21 cellular contexts compared by ENCODE assay signal in genomic region chr7:236967-237366, GRCh38. TPM values are rescaled to one million over a fixed set of nuclear protein-coding genes. Genes with fewer than 3 reads are reported as not detected.
DNase-seq lines count a peak whose midpoint lies in the region; ATAC-seq, FAIRE-seq and TF ChIP-seq lines count a peak whose summit lies in the region.
"Had no signal": no experiment of that assay in that cellular context is flagged by ENCODE, and none has a peak within 500 bp of the region (broad histone marks: within the 10 kb centered on the region; RNA-seq: fewer than 3 reads in every experiment).

No MANE protein-coding gene starts in this region.

- CTCF ChIA-PET in AG04450 (lab: Charles Lee), result no interaction called here

- DNase-seq in AG04450 (ENCODE audit: low read depth, low spot score) (no peak), ELF-1 (ENCODE audit: low read depth, low spot score) (peak; percentile 64), small intestine (peak; percentile 6), RKO (ENCODE audit: low spot score) (no peak), neuronal stem cell (ENCODE audit: low spot score) (no peak), mesothelial cell of epicardium (ENCODE audit: low spot score in 2 of 2, unreplicated experiment in 2 of 2) (no peak)
- DNase-seq: Calu3; CD8-positive, alpha-beta T cell; DMS79 treated with DMSO at 0.1 percent for 48 hours; H9; KG1 had no signal

- FAIRE-seq in small intestine (lab: Jason Lieb, UNC), result no peak
- FAIRE-seq: A204.1, G401.6, GM12891, GM18507, H1, HTR-8/SVneo had no signal

- WGBS in small intestine, 3 donors, result 76 to 88% (median 76%) methylated on average over 8 of the region's 8 CpGs
- WGBS in neuronal stem cell (ENCODE audit: extremely low coverage in 2 of 2, insufficient read length in 2 of 2, insufficient replicate concordance in 1 of 2), 2 donors, result no CpG with 5 or more reads among the region's 8 CpGs

- H3K14ac ChIP-seq in neuronal stem cell (ENCODE audit: low read length), result no peak overlapping the region

- no peak overlapping the region for H2BK120ac ChIP-seq in neuronal stem cell (ENCODE audit: low read depth, low read length)

- H3K27me3 ChIP-seq in AG04450 (ENCODE audit: control insufficient read depth, insufficient read depth, low read length) (no peaks in the 10 kb centered on the region), small intestine (ENCODE audit: control insufficient read depth in 2 of 2, insufficient read depth in 2 of 2, low read length in 2 of 2) (no peaks in the 10 kb centered on the region), neuronal stem cell (ENCODE audit: control insufficient read depth in 3 of 3, insufficient read depth in 3 of 3, low read depth in 1 of 3, low read length in 3 of 3) (no peaks in the 10 kb centered on the region)
- H3K27me3 ChIP-seq: BLaER1 had no signal

- no peaks in the 10 kb centered on the region for H3K9me3 Mint-ChIP-seq in mesothelial cell of epicardium
- H3K9me3 Mint-ChIP-seq: CD8-positive, alpha-beta T cell had no signal

- H3K23ac ChIP-seq in neuronal stem cell (ENCODE audit: low read depth, low read length, poor library complexity), result no peak overlapping the region

- H3K9me3 ChIP-seq in AG04450 (ENCODE audit: control insufficient read depth, insufficient read depth, low read length), result peaks cover 8% of the 10 kb centered on the region; the same call in 1 of the 2 replicates
- no peaks in the 10 kb centered on the region for H3K9me3 ChIP-seq in small intestine (ENCODE audit: control insufficient read depth, low read depth)
- H3K9me3 ChIP-seq in neuronal stem cell (replicated peaks in 1 of 2; ENCODE audit: control insufficient read depth in 2 of 2, insufficient read depth in 1 of 2, low read depth in 1 of 2, low read length in 2 of 2), result peaks cover 0 to 6% of the 10 kb centered on the region in 2 donors

- H4K91ac ChIP-seq in neuronal stem cell (ENCODE audit: low read depth, low read length, poor library complexity), result no peak overlapping the region

- H3K36me3 ChIP-seq in small intestine (ENCODE audit: control insufficient read depth in 2 of 2, insufficient read depth in 2 of 2, low read length in 2 of 2) (no peaks in the 10 kb centered on the region), neuronal stem cell (replicated peaks in 1 of 2; ENCODE audit: control insufficient read depth in 2 of 2, insufficient read depth in 2 of 2, low read length in 2 of 2) (no peaks in the 10 kb centered on the region)

- ATAC-seq in GM21619 (IDR thresholded peaks at IDR 0.05; ENCODE audit: unreplicated experiment), result no peak
- ATAC-seq: CD8-positive, alpha-beta T cell had no signal

- H2AK5ac ChIP-seq in neuronal stem cell (ENCODE audit: low read depth, low read length), result no peak overlapping the region

- no peak overlapping the region for H3K9ac ChIP-seq in neuronal stem cell (ENCODE audit: low read depth, low read length, poor library complexity)
- H3K9ac ChIP-seq: BLaER1 had no signal

- H3K27ac Mint-ChIP-seq in mesothelial cell of epicardium, result no peak overlapping the region
- H3K27ac Mint-ChIP-seq: CD8-positive, alpha-beta T cell; H9; IgD-negative memory B cell had no signal

- no peaks in the 10 kb centered on the region for H3K36me3 Mint-ChIP-seq in mesothelial cell of epicardium
- H3K36me3 Mint-ChIP-seq: CD8-positive, alpha-beta T cell; IgD-negative memory B cell had no signal

- H3K4me1 ChIP-seq in small intestine (ENCODE audit: control insufficient read depth in 2 of 2, insufficient read depth in 1 of 2, low read depth in 1 of 2, low read length in 1 of 2) (peaks cover 0 to 3% of the 10 kb centered on the region in 2 donors), neuronal stem cell (ENCODE audit: control insufficient read depth in 2 of 2, insufficient read depth in 1 of 2, low read depth in 1 of 2, low read length in 2 of 2) (peaks cover 0 to 6% of the 10 kb centered on the region in 2 donors)

- no peak for TF ChIP-seq CTCF in AG04450 (IDR thresholded peaks at IDR 0.05; ENCODE audit: low read depth, low read length)
- TF ChIP-seq CTCF in VCaP (conservative IDR thresholded peaks at IDR 0.05), result no peak
- TF ChIP-seq CTCF in mesothelial cell of epicardium (IDR thresholded peaks at IDR 0.05; ENCODE audit: unreplicated experiment), result no peak

- H2BK12ac ChIP-seq in neuronal stem cell (ENCODE audit: low read length), result no peak overlapping the region

- H3K4me3 Mint-ChIP-seq in mesothelial cell of epicardium, result no peak overlapping the region
- H3K4me3 Mint-ChIP-seq: CD8-positive, alpha-beta T cell; H9; IgD-negative memory B cell had no signal

- H4K8ac ChIP-seq in neuronal stem cell (ENCODE audit: low read depth, low read length), result no peak overlapping the region

- no peak overlapping the region for H2AFZ ChIP-seq in neuronal stem cell (ENCODE audit: low read length)

- H3K4me3 ChIP-seq in AG04450 (ENCODE audit: low read depth, low read length) (no peak overlapping the region), small intestine (ENCODE audit: low read depth in 1 of 2, low read length in 2 of 2) (no peak overlapping the region), neuronal stem cell (ENCODE audit: low read length in 2 of 2) (no peak overlapping the region)
- H3K4me3 ChIP-seq: BLaER1 had no signal

- H3K79me1 ChIP-seq in neuronal stem cell (ENCODE audit: low read depth, low read length), result peaks cover 5% of the 10 kb centered on the region

- POLR2A ChIA-PET in AG04450 (lab: Yijun Ruan, JAX), result no interaction called here

- H2BK15ac ChIP-seq in neuronal stem cell (ENCODE audit: low read length), result no peak overlapping the region

- H3K27ac ChIP-seq in AG04450 (ENCODE audit: low read depth, low read length) (peak overlapping the region; percentile 31), VCaP (peak overlapping the region; percentile 96), small intestine (ENCODE audit: low read depth in 1 of 2, low read length in 1 of 2) (no peak overlapping the region), neuronal stem cell (replicated peaks; ENCODE audit: low read length) (no peak overlapping the region)
- H3K27ac ChIP-seq: BLaER1 had no signal

- H3K27me3 Mint-ChIP-seq in mesothelial cell of epicardium (ENCODE audit: low read depth), result peaks cover 2% of the 10 kb centered on the region
- H3K27me3 Mint-ChIP-seq: IgD-negative memory B cell had no signal

- H3K4me1 Mint-ChIP-seq in mesothelial cell of epicardium, result peaks cover 5% of the 10 kb centered on the region
- H3K4me1 Mint-ChIP-seq: H9, IgD-negative memory B cell had no signal

- H2BK5ac ChIP-seq in neuronal stem cell (ENCODE audit: low read length), result no peak overlapping the region

- no peak overlapping the region for H3K18ac ChIP-seq in neuronal stem cell (ENCODE audit: low read length)

- no peak overlapping the region for H3K4me2 ChIP-seq in neuronal stem cell (ENCODE audit: insufficient read depth, low read length, poor library complexity, severe bottlenecking)
- H3K4me2 ChIP-seq: BLaER1 had no signal

- H3K4ac ChIP-seq in neuronal stem cell (ENCODE audit: low read length), result no peak overlapping the region

RNA-seq across cellular contexts. Expression of gene FAM20C, which starts 44.6 kb away (rescaled TPM):
- 34.5 and 44.6 TPM in 2 replicates for polyA plus RNA-seq in AG04450 (2011; rRNA removed)
- polyA minus RNA-seq in AG04450 (2011; rRNA and poly(A)+ RNA removed), result 39.0 and 42.8 TPM in 2 replicates
- 10 to 100 TPM; 19.7 to 35.1 (median 29.1) TPM for polyA plus RNA-seq in small intestine
- polyA plus RNA-seq in neuronal stem cell (2013, experiment 1 of 2), result 7.3 TPM
- polyA plus RNA-seq in neuronal stem cell (2013, experiment 2 of 2), result 7.3 TPM
- total RNA-seq in mesothelial cell of epicardium, result 16.7 to 18.3 TPM (median 17.8 TPM) in 3 replicates
- polyA plus RNA-seq: IgD-negative memory B cell had no signal

RNA-seq across cellular contexts. Expression of gene FOXL3, which starts 53.0 kb away (rescaled TPM):
- not detected in 2 replicates for polyA plus RNA-seq in AG04450 (2011; rRNA removed)
- not detected in 2 replicates for polyA minus RNA-seq in AG04450 (2011; rRNA and poly(A)+ RNA removed)
- not detected for polyA plus RNA-seq in small intestine
- not detected for polyA plus RNA-seq in neuronal stem cell (2013, experiment 1 of 2)
- polyA plus RNA-seq in neuronal stem cell (2013, experiment 2 of 2), result not detected
- total RNA-seq in mesothelial cell of epicardium, result not detected in 3 replicates
- total RNA-seq: Calu3; CD8-positive, alpha-beta T cell; H1; H9 had no signal
- polyA plus RNA-seq: H1, IgD-negative memory B cell had no signal

Comparison
In these comparisons a context has a peak if more than half of its experiments do, and no peak if none do; other contexts are left out.
1. DNase-seq: peak in ELF-1 (single experiment) and small intestine (single experiment); none in AG04450 (single experiment), RKO (single experiment), neuronal stem cell (single experiment) and mesothelial cell of epicardium (0 of 2).
2. H3K27ac ChIP-seq: peak in AG04450 (single experiment) and VCaP (single experiment); none in small intestine (0 of 2) and neuronal stem cell (single experiment).